Comparison of ENCODE assay signal across 28 cellular contexts in the genomic region with DNA sequence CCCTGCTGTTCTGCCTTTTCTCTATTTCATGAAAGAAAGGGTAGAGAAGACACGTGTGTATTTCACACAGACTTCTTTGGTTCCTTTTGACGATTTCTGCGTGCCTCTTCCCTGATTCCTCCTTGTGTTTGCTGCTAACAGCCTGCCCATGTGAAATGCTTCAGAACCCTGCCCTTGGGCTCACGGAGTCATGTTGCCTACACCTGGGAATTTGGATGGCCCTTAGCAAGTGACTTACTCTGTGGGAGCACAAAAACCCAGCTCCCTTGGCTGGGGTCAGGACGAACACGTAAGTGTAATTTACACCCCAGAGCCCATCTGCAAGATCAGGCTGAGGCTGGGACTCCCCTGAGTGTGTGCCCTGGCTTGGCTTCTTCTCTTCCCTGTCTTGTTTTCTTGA.
"Had no signal": no experiment of that assay in that cellular context is flagged by ENCODE, and none has a peak within 500 bp of the region (broad histone marks: within the 10 kb centered on the region; RNA-seq: fewer than 3 reads in every experiment).

No MANE protein-coding gene starts in this region.

- DNase-seq: dermis blood vessel endothelial cell; effector memory CD4-positive, alpha-beta T cell; foreskin keratinocyte; heart right ventricle; hippocampal formation; kidney glomerular epithelial cell; left colon; left ventricle myocardium superior; lower lobe of right lung; natural killer cell; right lobe of liver; stimulated activated CD4-positive, alpha-beta T cell treated with anti-CD3 and anti-CD28 coated beads, Interleukin-12 subunit alpha, Interleukin-12 subunit beta, amount 100 ng/mL, for 4 hours; stimulated activated CD4-positive, alpha-beta T cell treated with anti-CD3 and anti-CD28 coated beads, Interleukin-1b, Interleukin-23, amount 100 ng/mL, for 48 hours; stimulated activated CD4-positive, alpha-beta T cell treated with anti-CD3 and anti-CD28 coated beads, Interleukin-4, amount 100 ng/mL, for 1 hour; stimulated activated CD8-positive, alpha-beta memory T cell treated with anti-CD3 and anti-CD28 coated beads, Interleukin-4, amount 100 ng/mL, for 48 hours; stimulated activated naive CD4-positive, alpha-beta T cell; stimulated activated naive CD8-positive, alpha-beta T cell treated with anti-CD3 and anti-CD28 coated beads, Interleukin-15, amount 100 ng/mL, for 72 hours; transverse colon; upper lobe of right lung; uterus had no signal

- H3K27ac Mint-ChIP-seq: natural killer cell; progenitor cell of endocrine pancreas; stimulated activated naive CD8-positive, alpha-beta T cell treated with anti-CD3 and anti-CD28 coated beads, Interleukin-15, amount 100 ng/mL, for 72 hours had no signal

- H3K27me3 Mint-ChIP-seq: progenitor cell of endocrine pancreas; stimulated activated naive CD8-positive, alpha-beta T cell treated with anti-CD3 and anti-CD28 coated beads, Interleukin-15, amount 100 ng/mL, for 72 hours had no signal

- H3K4me3 ChIP-seq: coronary artery, esophagus muscularis mucosa, gastroesophageal sphincter, heart right ventricle, lower lobe of right lung, right lobe of liver, smooth muscle cell, suprapubic skin, transverse colon, upper lobe of right lung, uterus had no signal

- H3K9me3 ChIP-seq: gastroesophageal sphincter, lower lobe of right lung, right lobe of liver, suprapubic skin, transverse colon, upper lobe of right lung had no signal

- H3K4me3 Mint-ChIP-seq: natural killer cell; neural crest cell; stimulated activated naive CD8-positive, alpha-beta T cell treated with anti-CD3 and anti-CD28 coated beads, Interleukin-15, amount 100 ng/mL, for 72 hours had no signal

- H3K27me3 ChIP-seq: esophagus muscularis mucosa, foreskin keratinocyte, gastroesophageal sphincter, right lobe of liver, suprapubic skin, transverse colon, upper lobe of right lung, uterus had no signal

- H3K4me1 Mint-ChIP-seq: natural killer cell; stimulated activated naive CD8-positive, alpha-beta T cell treated with anti-CD3 and anti-CD28 coated beads, Interleukin-15, amount 100 ng/mL, for 72 hours had no signal

- H3K36me3 ChIP-seq: esophagus muscularis mucosa, gastroesophageal sphincter, heart right ventricle, lower lobe of right lung, right lobe of liver, suprapubic skin, transverse colon, upper lobe of right lung, uterus had no signal

- H3K4me1 ChIP-seq: esophagus muscularis mucosa, foreskin keratinocyte, gastroesophageal sphincter, heart right ventricle, lower lobe of right lung, parathyroid adenoma, right lobe of liver, suprapubic skin, transverse colon, upper lobe of right lung, uterus had no signal

- ATAC-seq: foreskin keratinocyte; gastroesophageal sphincter; heart right ventricle; left colon; left ventricle myocardium superior; lower lobe of right lung; natural killer cell; stimulated activated naive CD8-positive, alpha-beta T cell treated with anti-CD3 and anti-CD28 coated beads, Interleukin-15, amount 100 ng/mL, for 72 hours; upper lobe of right lung had no signal
